11 cellular contexts compared by ENCODE assay signal in genomic region chr16:68000024-68000423, GRCh38. TPM values are rescaled to one million over a fixed set of nuclear protein-coding genes. Genes with fewer than 3 reads are reported as not detected.
DNase-seq lines count a peak whose midpoint lies in the region; ATAC-seq and TF ChIP-seq lines count a peak whose summit lies in the region.
"Had no signal": no experiment of that assay in that cellular context is flagged by ENCODE, and none has a peak within 500 bp of the region (broad histone marks: within the 10 kb centered on the region; RNA-seq: fewer than 3 reads in every experiment).

No MANE protein-coding gene starts in this region.

- no peak for TF ChIP-seq POLR2A in gastrocnemius medialis (IDR thresholded peaks at IDR 0.05)

- TF ChIP-seq CTCF in HL-60 (IDR thresholded peaks at IDR 0.05; ENCODE audit: insufficient read depth, low read length) = no peak
- no peak for TF ChIP-seq CTCF in gastrocnemius medialis (IDR thresholded peaks at IDR 0.05 in 4 of 5, conservative IDR thresholded peaks at IDR 0.05 in 1 of 5)
- no peak for TF ChIP-seq CTCF in GM23338 (conservative IDR thresholded peaks at IDR 0.05; ENCODE audit: low read depth in 2 of 2)

- 0 out of 2 replicates have a peak, but pooled peaks cover 3% of the 10 kb centered on the region for H3F3A ChIP-seq in GM23338 (replicated peaks; ENCODE audit: low read depth)

- H3K4me3 Mint-ChIP-seq in GM23338 = no peak overlapping the region

- no peak overlapping the region for H3K4me2 ChIP-seq in GM23338

- H3K4me1 ChIP-seq in gastrocnemius medialis (no peaks in the 10 kb centered on the region), GM23338 (ENCODE audit: insufficient read depth) (no peaks in the 10 kb centered on the region)

- no peaks in the 10 kb centered on the region for H4K20me1 ChIP-seq in GM23338 (replicated peaks; ENCODE audit: insufficient read depth)

- in situ Hi-C loops in gastrocnemius medialis (cut with MboI; ENCODE audit: low sequenced_read_pairs in 4 of 4) = no loop called here

- ATAC-seq in esophagus mucosa (peak; percentile 23), gastrocnemius medialis (peak in 1 of 2 donors; percentile 9), GM23338 (no peak)
- ATAC-seq: Panc1 had no signal

- H3K9me3 Mint-ChIP-seq in GM23338 = no peaks in the 10 kb centered on the region

- no peaks in the 10 kb centered on the region for H3K36me3 ChIP-seq in gastrocnemius medialis
- H3K36me3 ChIP-seq in GM23338 (ENCODE audit: insufficient read depth) = no peaks in the 10 kb centered on the region

- no peaks in the 10 kb centered on the region for H3K27me3 ChIP-seq in HL-60 (ENCODE audit: insufficient read depth, poor library complexity, severe bottlenecking)
- no peaks in the 10 kb centered on the region for H3K27me3 ChIP-seq in gastrocnemius medialis
- no peaks in the 10 kb centered on the region for H3K27me3 ChIP-seq in GM23338 (ENCODE audit: insufficient read depth)

- intact Hi-C loops in gastrocnemius medialis (cut with DNase I; ENCODE audit: low total_unique reads) = no loop called here

- H3K36me3 Mint-ChIP-seq in GM23338 (ENCODE audit: low read depth) = no peaks in the 10 kb centered on the region

- H3K4me3 ChIP-seq in HL-60 (replicated peaks; ENCODE audit: insufficient read depth, low read length) (no peak overlapping the region), gastrocnemius medialis (no peak overlapping the region), GM23338 (no peak overlapping the region)

- H3K27me3 Mint-ChIP-seq in GM23338 (ENCODE audit: insufficient read depth, low read depth, poor library complexity) = peaks cover 6% of the 10 kb centered on the region

- H3K27ac Mint-ChIP-seq in GM23338 = no peak overlapping the region

- no peak overlapping the region for H2AFZ ChIP-seq in GM23338

- DNase-seq in HL-60 (ENCODE audit: low read depth in 1 of 2, low spot score in 1 of 2) = peak in 1 of 2 experiments; percentile 68
- peak; percentile 32 for DNase-seq in RPMI8226
- no peak for DNase-seq in gastrocnemius medialis
- no peak for DNase-seq in glomerular visceral epithelial cell (ENCODE audit: extremely low spot score)
- DNase-seq in GM23338 (ENCODE audit: low spot score) = no peak
- no peak for DNase-seq in HuH-7.5 (ENCODE audit: low spot score)
- DNase-seq in NCI-H2196 (lab: John Stamatoyannopoulos, UW; ENCODE audit: unreplicated experiment) = no peak
- DNase-seq: NCI-H1048 had no signal

- no peaks in the 10 kb centered on the region for H3K9me2 ChIP-seq in GM23338 (ENCODE audit: insufficient read depth)

- no peaks in the 10 kb centered on the region for H3K79me2 ChIP-seq in GM23338 (replicated peaks; ENCODE audit: insufficient read depth)

- H3K9me3 ChIP-seq in gastrocnemius medialis = no peaks in the 10 kb centered on the region

- no peaks in the 10 kb centered on the region for H3K4me1 Mint-ChIP-seq in GM23338

- H3K27ac ChIP-seq in HL-60 (replicated peaks) (peak overlapping the region; percentile 89), gastrocnemius medialis (peak overlapping the region in 3 of 4 donors; percentile 2 to 39 (median 28)), GM23338 (ENCODE audit: low read depth) (no peak overlapping the region)

TF ChIP-seq in GM23338, 12 proteins besides CTCF, POLR2A, EP300 and RAD21:
- TF ChIP-seq POLR2AphosphoS5 (IDR thresholded peaks at IDR 0.05; ENCODE audit: low read depth) (no peak), ETS1 (IDR thresholded peaks at IDR 0.05) (no peak), STAT1 (IDR thresholded peaks at IDR 0.05; ENCODE audit: unreplicated experiment) (no peak), NANOG (IDR thresholded peaks at IDR 0.05; ENCODE audit: borderline replicate concordance) (no peak), EZH2 (IDR thresholded peaks at IDR 0.05; ENCODE audit: low read depth, unreplicated experiment) (no peak), EZH2phosphoT487 (IDR thresholded peaks at IDR 0.05; ENCODE audit: unreplicated experiment) (no peak)

RNA-seq across cellular contexts. Expression of gene DPEP2, which starts 0.7 kb away (rescaled TPM):
- total RNA-seq in esophagus mucosa = 0.68 TPM
- total RNA-seq in gastrocnemius medialis = under 1 TPM in 2 of 4 donors, not detected in 2; 0.26 to 0.38 TPM
- not detected in 2 replicates for total RNA-seq in GM23338 (2014; rRNA removed; shearing (Covaris generic))
- polyA plus RNA-seq in GM23338 (2016; fragmentation: Nextera tagmentation; extraction: Ambion mirVana) = 0.09 TPM in 1 of 2 replicates, not detected in the other

RNA-seq across cellular contexts. Expression of gene DPEP2NB, which starts 15.7 kb away (rescaled TPM):
- total RNA-seq in esophagus mucosa (not detected), gastrocnemius medialis (not detected)
- total RNA-seq in GM23338 (2014; rRNA removed; shearing (Covaris generic)) = not detected in 2 replicates
- 0.19 TPM in 1 of 2 replicates, not detected in the other for polyA plus RNA-seq in GM23338 (2016; fragmentation: Nextera tagmentation; extraction: Ambion mirVana)
- total RNA-seq: dermis microvascular lymphatic vessel endothelial cell had no signal

RNA-seq across cellular contexts. Expression of gene DPEP3, which starts 19.7 kb away (rescaled TPM):
- 0.08 TPM for total RNA-seq in esophagus mucosa
- total RNA-seq in gastrocnemius medialis = not detected
- total RNA-seq in GM23338 (2014; rRNA removed; shearing (Covaris generic)) = 7.9 and 18.4 TPM in 2 replicates
- polyA plus RNA-seq in GM23338 (2016; fragmentation: Nextera tagmentation; extraction: Ambion mirVana) = 8.8 and 11.1 TPM in 2 replicates
- total RNA-seq: dermis microvascular lymphatic vessel endothelial cell had no signal

RNA-seq across cellular contexts. Expression of gene DDX28, which starts 23.0 kb away (rescaled TPM):
- total RNA-seq in esophagus mucosa (12.1 TPM), gastrocnemius medialis (10 to 100 TPM in 2 of 4 donors, 1 to 10 TPM in 2; 6.2 to 16.1 (median 10.4) TPM)
- 18.0 and 23.8 TPM in 2 replicates for total RNA-seq in GM23338 (2014; rRNA removed; shearing (Covaris generic))
- 11.9 and 12.2 TPM in 2 replicates for polyA plus RNA-seq in GM23338 (2016; fragmentation: Nextera tagmentation; extraction: Ambion mirVana)

RNA-seq across cellular contexts. Expression of gene DUS2, which starts 23.1 kb away (rescaled TPM):
- total RNA-seq in esophagus mucosa (17.4 TPM), gastrocnemius medialis (1 to 10 TPM; 4.5 to 9.6 (median 7.1) TPM)
- total RNA-seq in GM23338 (2014; rRNA removed; shearing (Covaris generic)) = 22.4 and 26.4 TPM in 2 replicates
- 12.8 and 13.3 TPM in 2 replicates for polyA plus RNA-seq in GM23338 (2016; fragmentation: Nextera tagmentation; extraction: Ambion mirVana)
